Comparison of ENCODE assay signal across 28 cellular contexts in genomic region chr7:109964780-109965179, GRCh38.
A peak's percentile ranks its signal among the peaks of the same experiment; 100 is the strongest.
DNase-seq lines count a peak whose midpoint lies in the region; ATAC-seq and TF ChIP-seq lines count a peak whose summit lies in the region.
"Had no signal": no experiment of that assay in that cellular context is flagged by ENCODE, and none has a peak within 500 bp of the region (broad histone marks: within the 10 kb centered on the region; RNA-seq: fewer than 3 reads in every experiment).

No MANE protein-coding gene starts in this region.

- intact Hi-C loops in mammary epithelial cell (cut with micrococcal nuclease): no loop called here

- H2AFZ ChIP-seq in mammary epithelial cell (ENCODE audit: low read depth, low read length): no peak overlapping the region

- H3K36me3 ChIP-seq in mammary epithelial cell (ENCODE audit: insufficient read depth, low read length): no peaks in the 10 kb centered on the region
- H3K36me3 ChIP-seq: cardiac muscle cell, Peyer's patch, SJCRH30, thyroid gland, vagina had no signal

- CTCF ChIA-PET in mammary epithelial cell (lab: Charles Lee; ENCODE audit: low non-redundant PET) (no interaction called here), GM10248 (lab: Yijun Ruan, JAX) (no interaction called here)

- no peak for ATAC-seq in GM19035 (IDR thresholded peaks at IDR 0.05; ENCODE audit: unreplicated experiment)
- ATAC-seq: left lobe of liver, T-cell had no signal

- H3K27ac Mint-ChIP-seq in mesothelial cell of epicardium: no peak overlapping the region
- H3K27ac Mint-ChIP-seq: activated CD4-positive, alpha-beta T cell treated with anti-CD3 and anti-CD28 coated beads, Interleukin-2, amount 10 ng/mL, durations not matched to agents 24 days and 14 days; activated naive CD8-positive, alpha-beta T cell; memory B cell; nephron progenitor cell; T-cell had no signal

- POLR2A ChIA-PET in GM10248 (lab: Yijun Ruan, JAX): no interaction called here

- no peaks in the 10 kb centered on the region for H3K27me3 ChIP-seq in mammary epithelial cell (ENCODE audit: insufficient read depth, low read length)
- H3K27me3 ChIP-seq: cardiac muscle cell, Peyer's patch, SJCRH30, thyroid gland, vagina had no signal

- no peak overlapping the region for H3K4me3 ChIP-seq in mammary epithelial cell (replicated peaks in 1 of 3; ENCODE audit: insufficient read depth in 1 of 3, low read depth in 2 of 3, low read length in 3 of 3)
- H3K4me3 ChIP-seq: cardiac muscle cell, Peyer's patch, SJCRH30, thyroid gland, vagina had no signal

- H3K36me3 Mint-ChIP-seq in mesothelial cell of epicardium: no peaks in the 10 kb centered on the region
- H3K36me3 Mint-ChIP-seq: activated naive CD8-positive, alpha-beta T cell; memory B cell; T-cell had no signal

- no peaks in the 10 kb centered on the region for H3K4me1 ChIP-seq in mammary epithelial cell (ENCODE audit: insufficient read depth, low read length)
- H3K4me1 ChIP-seq: Peyer's patch, SJCRH30, thyroid gland, vagina had no signal

- peak; percentile 23 for DNase-seq in COLO668 (lab: John Stamatoyannopoulos, UW; ENCODE audit: unreplicated experiment)
- peak; percentile 27 for DNase-seq in H4 (ENCODE audit: low spot score)
- DNase-seq in NCI-H460 (ENCODE audit: extremely low read depth, low read depth): peak; percentile 39
- DNase-seq in mammary epithelial cell: peak; percentile 3
- DNase-seq in GM10248 (ENCODE audit: extremely low spot score): no peak
- no peak for DNase-seq in GDM1 (lab: John Stamatoyannopoulos, UW)
- DNase-seq in mesothelial cell of epicardium (ENCODE audit: low spot score in 2 of 2, unreplicated experiment in 2 of 2): no peak
- DNase-seq: activated CD4-positive, alpha-beta T cell treated with anti-CD3 and anti-CD28 coated beads, Interleukin-2, amount 10 ng/mL, durations not matched to agents 24 days and 14 days; activated effector memory CD4-positive, alpha-beta T cell treated with Interleukin-2 at 50 U/mL for 16 hours; activated T-cell treated with anti-CD3 and anti-CD28 coated beads, Interleukin-2, amount 50 U/mL, for 1 hour; anterior cingulate cortex; DMS153; effector CD4-positive, alpha-beta T cell; GOT3; NCI-H1694; NCI-H526; nephron progenitor cell; Peyer's patch; SJCRH30; stimulated activated CD4-positive, alpha-beta T cell treated with anti-CD3 and anti-CD28 coated beads, Interleukin-4, amount 100 ng/mL, for 24 hours; T-cell; thyroid gland had no signal

- H3K9ac ChIP-seq in mammary epithelial cell (ENCODE audit: insufficient read depth, low read length): no peak overlapping the region

- BruUV-seq in mammary epithelial cell (replicated peaks; lab: Mats Ljungman, UMichigan): no TSS peak

- dilution Hi-C loops in mammary epithelial cell (cut with HindIII; ENCODE audit: low sequenced_read_pairs): no loop called here

- H3K9me3 ChIP-seq in mammary epithelial cell (replicated peaks; ENCODE audit: insufficient read depth, low read length): no peaks in the 10 kb centered on the region
- H3K9me3 ChIP-seq: Peyer's patch, SJCRH30, thyroid gland, vagina had no signal

- H3K4me3 Mint-ChIP-seq in mesothelial cell of epicardium: no peak overlapping the region
- H3K4me3 Mint-ChIP-seq: activated CD4-positive, alpha-beta T cell treated with anti-CD3 and anti-CD28 coated beads, Interleukin-2, amount 10 ng/mL, durations not matched to agents 24 days and 14 days; activated naive CD8-positive, alpha-beta T cell; memory B cell; nephron progenitor cell; T-cell had no signal

- no peaks in the 10 kb centered on the region for H3K27me3 Mint-ChIP-seq in mesothelial cell of epicardium (ENCODE audit: low read depth)
- H3K27me3 Mint-ChIP-seq: activated CD4-positive, alpha-beta T cell treated with anti-CD3 and anti-CD28 coated beads, Interleukin-2, amount 10 ng/mL, durations not matched to agents 24 days and 14 days; activated naive CD8-positive, alpha-beta T cell; memory B cell; T-cell had no signal

- no peak overlapping the region for H3K4me2 ChIP-seq in mammary epithelial cell (ENCODE audit: insufficient read depth, low read depth, low read length)

- no peaks in the 10 kb centered on the region for H3K79me2 ChIP-seq in mammary epithelial cell (ENCODE audit: insufficient read depth, low read length)

- no peak overlapping the region for H3K27ac ChIP-seq in mammary epithelial cell (ENCODE audit: insufficient read depth, low read depth, low read length)
- H3K27ac ChIP-seq: cardiac muscle cell, Peyer's patch, SJCRH30, thyroid gland, vagina had no signal

- TF ChIP-seq CTCF in mammary epithelial cell (conservative IDR thresholded peaks at IDR 0.05 in 1 of 2, IDR thresholded peaks at IDR 0.05 in 1 of 2; ENCODE audit: extremely low read depth in 1 of 2, insufficient read depth in 1 of 2, low read depth in 1 of 2, low read length in 2 of 2): no peak
- TF ChIP-seq CTCF in GM10248 (IDR thresholded peaks at IDR 0.05; ENCODE audit: control extremely low read depth, extremely low read depth, low read depth, missing control alignments): no peak
- TF ChIP-seq CTCF in mesothelial cell of epicardium (IDR thresholded peaks at IDR 0.05; ENCODE audit: unreplicated experiment): no peak

- H4K20me1 ChIP-seq in mammary epithelial cell (ENCODE audit: insufficient read depth, low read length): no peaks in the 10 kb centered on the region

- in situ Hi-C loops in mammary epithelial cell (cut with MboI; ENCODE audit: low sequenced_read_pairs in 2 of 2): no loop called here

- H3K9me3 Mint-ChIP-seq in mesothelial cell of epicardium: peaks cover 10% of the 10 kb centered on the region

- WGBS in mammary epithelial cell (ENCODE audit: low coverage, missing lambda C conversion rate): 36% methylated on average over 2 of the region's 2 CpGs

- H3K4me1 Mint-ChIP-seq in mesothelial cell of epicardium: no peaks in the 10 kb centered on the region
- H3K4me1 Mint-ChIP-seq: activated CD4-positive, alpha-beta T cell treated with anti-CD3 and anti-CD28 coated beads, Interleukin-2, amount 10 ng/mL, durations not matched to agents 24 days and 14 days; memory B cell; nephron progenitor cell; T-cell had no signal

Comparison
In these comparisons a context has a peak if more than half of its experiments do, and no peak if none do; other contexts are left out.
1. DNase-seq: peak in COLO668 (single experiment), H4 (single experiment), NCI-H460 (single experiment) and mammary epithelial cell (single experiment); none in GM10248 (single experiment), GDM1 (single experiment) and mesothelial cell of epicardium (0 of 2).